9 cellular contexts compared by ENCODE assay signal in genomic region chr1:242454262-242455051, GRCh38.
DNase-seq lines count a peak whose midpoint lies in the region; ATAC-seq, FAIRE-seq and TF ChIP-seq lines count a peak whose summit lies in the region.
"Had no signal": no experiment of that assay in that cellular context is flagged by ENCODE, and none has a peak within 500 bp of the region (broad histone marks: within the 10 kb centered on the region; RNA-seq: fewer than 3 reads in every experiment).

No MANE protein-coding gene starts in this region.

- H2AFZ ChIP-seq in SU-DHL-6 (ENCODE audit: low read depth, low read length, severe bottlenecking), result no peak overlapping the region

- DNase-seq in NCI-H1417 (lab: John Stamatoyannopoulos, UW) (peak in 2 of 3 experiments; percentile 12 to 72), NCI-H1417 treated with DMSO at 0.1 percent for 48 hours (lab: John Stamatoyannopoulos, UW) (no peak), HCEC 1CT (peak; percentile 33), NCI-H1048 (lab: John Stamatoyannopoulos, UW) (peak; percentile 63), glutamatergic neuron (no peak), thoracic aorta (ENCODE audit: low spot score) (no peak), GM12892 (ENCODE audit: insufficient read length) (no peak)

- no peaks in the 10 kb centered on the region for H3F3A ChIP-seq in SU-DHL-6 (ENCODE audit: insufficient read depth)

- H3K4me2 ChIP-seq in SU-DHL-6 (ENCODE audit: low read depth, low read length, poor library complexity, severe bottlenecking), result no peak overlapping the region
- H3K4me2 ChIP-seq: BLaER1 treated with 17β-estradiol and CSF1 and Interleukin-3, amounts not matched to agents 10 nM and 100 nM had no signal

- H3K4me3 ChIP-seq in SU-DHL-6 (ENCODE audit: insufficient read depth, low read length, poor library complexity, severe bottlenecking) (no peak overlapping the region), thoracic aorta (no peak overlapping the region)
- H3K4me3 ChIP-seq: BLaER1 treated with 17β-estradiol and CSF1 and Interleukin-3, amounts not matched to agents 10 nM and 100 nM had no signal

- no peak overlapping the region for H3K9ac ChIP-seq in SU-DHL-6 (ENCODE audit: low read length)
- H3K9ac ChIP-seq: BLaER1 treated with 17β-estradiol and CSF1 and Interleukin-3, amounts not matched to agents 10 nM and 100 nM had no signal

- no peak overlapping the region for H3K27ac Mint-ChIP-seq in glutamatergic neuron (ENCODE audit: unreplicated experiment)

- no peaks in the 10 kb centered on the region for H3K9me3 Mint-ChIP-seq in glutamatergic neuron (ENCODE audit: unreplicated experiment)

- no peak for FAIRE-seq in GM12892 (lab: Jason Lieb, UNC)

- H4K20me1 ChIP-seq in SU-DHL-6 (ENCODE audit: low read depth, low read length), result no peaks in the 10 kb centered on the region
- H4K20me1 ChIP-seq: BLaER1 treated with 17β-estradiol and CSF1 and Interleukin-3, amounts not matched to agents 10 nM and 100 nM had no signal

- no peaks in the 10 kb centered on the region for H3K79me2 ChIP-seq in SU-DHL-6 (ENCODE audit: insufficient read depth, low read length)

- H3K4me1 Mint-ChIP-seq in glutamatergic neuron (ENCODE audit: low read depth, unreplicated experiment), result no peaks in the 10 kb centered on the region

- no peak for ATAC-seq in thoracic aorta (ENCODE audit: insufficient number of reproducible peaks, low FRiP score, low read depth)

- H3K36me3 Mint-ChIP-seq in glutamatergic neuron (ENCODE audit: unreplicated experiment), result no peaks in the 10 kb centered on the region

- H3K4me1 ChIP-seq in thoracic aorta (ENCODE audit: control insufficient read depth in 1 of 2, low read depth in 2 of 2), result peaks cover 0 to 9% of the 10 kb centered on the region in 2 donors
- H3K4me1 ChIP-seq: BLaER1 treated with 17β-estradiol and CSF1 and Interleukin-3, amounts not matched to agents 10 nM and 100 nM had no signal

- H3K36me3 ChIP-seq in SU-DHL-6 (ENCODE audit: low read length), result no peaks in the 10 kb centered on the region
- H3K36me3 ChIP-seq in thoracic aorta, result no peaks in the 10 kb centered on the region
- H3K36me3 ChIP-seq: BLaER1 treated with 17β-estradiol and CSF1 and Interleukin-3, amounts not matched to agents 10 nM and 100 nM had no signal

- peak; percentile 50 for TF ChIP-seq CTCF in SU-DHL-6 (IDR thresholded peaks at IDR 0.05; ENCODE audit: insufficient read depth, low read length, poor library complexity, severe bottlenecking)
- TF ChIP-seq CTCF in glutamatergic neuron (IDR thresholded peaks at IDR 0.05; ENCODE audit: partially characterized antibody, unreplicated experiment), result peak; percentile 66
- TF ChIP-seq CTCF in thoracic aorta (IDR thresholded peaks at IDR 0.05), result peak; percentile 70

- H3K9me3 ChIP-seq in SU-DHL-6 (ENCODE audit: insufficient read depth, low read length) (no peaks in the 10 kb centered on the region), thoracic aorta (no peaks in the 10 kb centered on the region)
- H3K9me3 ChIP-seq: BLaER1 treated with 17β-estradiol and CSF1 and Interleukin-3, amounts not matched to agents 10 nM and 100 nM had no signal

- no peaks in the 10 kb centered on the region for H3K27me3 ChIP-seq in SU-DHL-6 (ENCODE audit: low read length)
- H3K27me3 ChIP-seq in thoracic aorta (replicated peaks; ENCODE audit: insufficient read depth), result no peaks in the 10 kb centered on the region
- H3K27me3 ChIP-seq: BLaER1 treated with 17β-estradiol and CSF1 and Interleukin-3, amounts not matched to agents 10 nM and 100 nM had no signal

- no peaks in the 10 kb centered on the region for H3K9me2 ChIP-seq in SU-DHL-6 (replicated peaks; ENCODE audit: insufficient read depth, low read length)

- TF ChIP-seq POLR2A in GM12892 (IDR thresholded peaks at IDR 0.05; ENCODE audit: low read depth, low read length), result no peak

- no peak overlapping the region for H3K4me3 Mint-ChIP-seq in glutamatergic neuron (ENCODE audit: unreplicated experiment)

- H3K27ac ChIP-seq in SU-DHL-6 (ENCODE audit: low read depth, low read length) (no peak overlapping the region), thoracic aorta (no peak overlapping the region)
- H3K27ac ChIP-seq: BLaER1 treated with 17β-estradiol and CSF1 and Interleukin-3, amounts not matched to agents 10 nM and 100 nM had no signal

- peaks cover 2% of the 10 kb centered on the region for H3K27me3 Mint-ChIP-seq in glutamatergic neuron (ENCODE audit: unreplicated experiment)

Comparison
In these comparisons a context has a peak if more than half of its experiments do, and no peak if none do; other contexts are left out.
1. DNase-seq: peak in NCI-H1417 (2 of 3), HCEC 1CT (single experiment) and NCI-H1048 (single experiment); none in NCI-H1417 treated with DMSO at 0.1 percent for 48 hours (single experiment), glutamatergic neuron (single experiment), thoracic aorta (single experiment) and GM12892 (single experiment).
2. Peak in every context shown above with its lines, with median percentiles within 50 percentile points of each other: CTCF ChIP-seq.